In genomic region chr13:46535002-46535401, GRCh38 we compare ENCODE assay signal across 29 cellular contexts.
"Had no signal": no experiment of that assay in that cellular context is flagged by ENCODE, and none has a peak within 500 bp of the region (broad histone marks: within the 10 kb centered on the region; RNA-seq: fewer than 3 reads in every experiment).

No MANE protein-coding gene starts in this region.

- H3K27ac Mint-ChIP-seq: naive thymus-derived CD4-positive, alpha-beta T cell; natural killer cell; nephron; progenitor cell of endocrine pancreas; stimulated activated effector memory CD8-positive, alpha-beta T cell treated with anti-CD3 and anti-CD28 coated beads, Interleukin-12 subunit alpha, Interleukin-12 subunit beta, amount 100 ng/mL, for 72 hours; stimulated activated naive B cell treated with anti-CD40 and anti-IgM and Interleukin-4, amounts not matched to agents 10 μg/mL and 1 μg/mL and 100 μg/mL, for 72 hours; stimulated activated naive CD8-positive, alpha-beta T cell treated with anti-CD3 and anti-CD28 coated beads, Interleukin-15, Interleukin-2, amounts not matched to agents 100 ng/mL and 50 ng/mL, for 24 hours had no signal

- H3K9me3 Mint-ChIP-seq: naive thymus-derived CD4-positive, alpha-beta T cell; natural killer cell; nephron; neural crest cell; stimulated activated effector memory CD8-positive, alpha-beta T cell treated with anti-CD3 and anti-CD28 coated beads, Interleukin-12 subunit alpha, Interleukin-12 subunit beta, amount 100 ng/mL, for 72 hours; stimulated activated naive B cell treated with anti-CD40 and anti-IgM and Interleukin-4, amounts not matched to agents 10 μg/mL and 1 μg/mL and 100 μg/mL, for 72 hours; stimulated activated naive CD8-positive, alpha-beta T cell treated with anti-CD3 and anti-CD28 coated beads, Interleukin-15, Interleukin-2, amounts not matched to agents 100 ng/mL and 50 ng/mL, for 24 hours had no signal

- H3K4me1 ChIP-seq: parathyroid adenoma, psoas muscle, right lobe of liver, suprapubic skin, testis, upper lobe of left lung had no signal

- H2AFZ ChIP-seq: parathyroid adenoma had no signal

- H3K79me2 ChIP-seq: parathyroid adenoma had no signal

- H3K27me3 Mint-ChIP-seq: stimulated activated naive B cell treated with anti-CD40 and anti-IgM and Interleukin-4, amounts not matched to agents 10 μg/mL and 1 μg/mL and 100 μg/mL, for 72 hours; stimulated activated naive CD8-positive, alpha-beta T cell treated with anti-CD3 and anti-CD28 coated beads, Interleukin-15, Interleukin-2, amounts not matched to agents 100 ng/mL and 50 ng/mL, for 24 hours had no signal

- ATAC-seq: naive thymus-derived CD4-positive, alpha-beta T cell; natural killer cell; psoas muscle; right cardiac atrium; right lobe of liver; stimulated activated effector memory CD8-positive, alpha-beta T cell treated with anti-CD3 and anti-CD28 coated beads, Interleukin-12 subunit alpha, Interleukin-12 subunit beta, amount 100 ng/mL, for 72 hours; stimulated activated naive B cell treated with anti-CD40 and anti-IgM and Interleukin-4, amounts not matched to agents 10 μg/mL and 1 μg/mL and 100 μg/mL, for 72 hours had no signal

- H3K36me3 Mint-ChIP-seq: naive thymus-derived CD4-positive, alpha-beta T cell; natural killer cell; stimulated activated naive B cell treated with anti-CD40 and anti-IgM and Interleukin-4, amounts not matched to agents 10 μg/mL and 1 μg/mL and 100 μg/mL, for 72 hours had no signal

- H3K4me3 Mint-ChIP-seq: naive thymus-derived CD4-positive, alpha-beta T cell; natural killer cell; nephron; neural crest cell; stimulated activated effector memory CD8-positive, alpha-beta T cell treated with anti-CD3 and anti-CD28 coated beads, Interleukin-12 subunit alpha, Interleukin-12 subunit beta, amount 100 ng/mL, for 72 hours; stimulated activated naive B cell treated with anti-CD40 and anti-IgM and Interleukin-4, amounts not matched to agents 10 μg/mL and 1 μg/mL and 100 μg/mL, for 72 hours; stimulated activated naive CD8-positive, alpha-beta T cell treated with anti-CD3 and anti-CD28 coated beads, Interleukin-15, Interleukin-2, amounts not matched to agents 100 ng/mL and 50 ng/mL, for 24 hours had no signal

- H3K27me3 ChIP-seq: ovary, right lobe of liver, sigmoid colon, suprapubic skin, testis, tibial artery, transverse colon, upper lobe of left lung, vagina had no signal

- H3K27ac ChIP-seq: ovary, parathyroid adenoma, psoas muscle, right lobe of liver, sigmoid colon, suprapubic skin, testis, tibial artery, transverse colon, upper lobe of left lung, vagina had no signal

- H3K9ac ChIP-seq: parathyroid adenoma had no signal

- H3K4me3 ChIP-seq: ovary, psoas muscle, right lobe of liver, sigmoid colon, suprapubic skin, testis, tibial artery, transverse colon, upper lobe of left lung, vagina had no signal

- DNase-seq: naive thymus-derived CD4-positive, alpha-beta T cell; natural killer cell; occipital lobe; ovary; posterior cingulate gyrus; psoas muscle; right cardiac atrium; right lobe of liver; sigmoid colon; small intestine; stimulated activated CD4-positive, alpha-beta T cell treated with anti-CD3 and anti-CD28 coated beads, Interleukin-15, amount 100 ng/mL, for 24 hours; stimulated activated CD4-positive, alpha-beta T cell treated with anti-CD3 and anti-CD28 coated beads, Interleukin-2, amount 100 ng/mL, for 24 hours; stimulated activated CD4-positive, alpha-beta T cell treated with anti-CD3 and anti-CD28 coated beads, Interleukin-2, amount 100 ng/mL, for 48 hours; stimulated activated CD4-positive, alpha-beta T cell treated with anti-CD3 and anti-CD28 coated beads, Interleukin-4, amount 100 ng/mL, for 24 hours; stimulated activated naive B cell treated with anti-CD40 and anti-IgM and Interleukin-4, amounts not matched to agents 10 μg/mL and 1 μg/mL and 100 μg/mL, for 72 hours; stimulated activated naive CD4-positive, alpha-beta T cell treated with Interleukin-2 at 50 U/mL for 16 hours; substantia nigra; testis; tibial artery; transverse colon; upper lobe of left lung had no signal

- H3K36me3 ChIP-seq: ovary, right lobe of liver, sigmoid colon, suprapubic skin, tibial artery, transverse colon, upper lobe of left lung, vagina had no signal

- H3K4me1 Mint-ChIP-seq: natural killer cell had no signal

- H3K9me3 ChIP-seq: ovary, psoas muscle, right lobe of liver, sigmoid colon, suprapubic skin, testis, tibial artery, transverse colon, upper lobe of left lung, vagina had no signal
